In genomic region chr3:30696901-30697300, GRCh38 we compare ENCODE assay signal across 1 cellular context.
TF ChIP-seq lines count a peak whose summit lies in the region.

No MANE protein-coding gene starts in this region.

TF ChIP-seq in GM23338, 12 proteins besides CTCF, POLR2A, EP300 and RAD21:
- no peak for TF ChIP-seq JUNB (IDR thresholded peaks at IDR 0.05; ENCODE audit: unreplicated experiment)
- TF ChIP-seq EZH2phosphoT487 (IDR thresholded peaks at IDR 0.05; ENCODE audit: unreplicated experiment), result no peak
- TF ChIP-seq NANOG (IDR thresholded peaks at IDR 0.05; ENCODE audit: borderline replicate concordance), result no peak
- TF ChIP-seq ZNF462 (CRISPR knock-in tag; IDR thresholded peaks at IDR 0.05), result no peak
- TF ChIP-seq ZNF114 (CRISPR knock-in tag; IDR thresholded peaks at IDR 0.05), result no peak
- no peak for TF ChIP-seq ETS1 (IDR thresholded peaks at IDR 0.05)
- TF ChIP-seq POLR2AphosphoS5 (IDR thresholded peaks at IDR 0.05; ENCODE audit: low read depth), result no peak
- TF ChIP-seq EZH2 (IDR thresholded peaks at IDR 0.05; ENCODE audit: low read depth, unreplicated experiment), result no peak
- no peak for TF ChIP-seq CREB1 (CRISPR knock-in tag; IDR thresholded peaks at IDR 0.05; ENCODE audit: low read depth)
- TF ChIP-seq REST (IDR thresholded peaks at IDR 0.05; ENCODE audit: unreplicated experiment), result no peak
- no peak for TF ChIP-seq STAT1 (IDR thresholded peaks at IDR 0.05; ENCODE audit: unreplicated experiment)
- TF ChIP-seq ZNF331 (CRISPR knock-in tag; IDR thresholded peaks at IDR 0.05; ENCODE audit: low read depth), result no peak
